In genomic region chr7:149625947-149626392, GRCh38 we compare ENCODE assay signal across 8 cellular contexts.
DNase-seq lines count a peak whose midpoint lies in the region; ATAC-seq, FAIRE-seq and TF ChIP-seq lines count a peak whose summit lies in the region.

No MANE protein-coding gene starts in this region.

- no peak for TF ChIP-seq POLR2A in suprapubic skin (IDR thresholded peaks at IDR 0.05)

- H3K4me3 ChIP-seq in SJCRH30 (peak overlapping the region; percentile 97), keratinocyte (ENCODE audit: control insufficient read depth in 2 of 3, extremely low read depth in 1 of 3, insufficient read depth in 2 of 3, low read depth in 1 of 3, low read length in 3 of 3) (no peak overlapping the region), suprapubic skin (peak overlapping the region; percentile 88)

- dilution Hi-C loops in keratinocyte (cut with MboI; ENCODE audit: extremely low pct_ligation_motif_present, low sequenced_read_pairs) = no loop called here

- peak overlapping the region; percentile 59 for H2AFZ ChIP-seq in keratinocyte (ENCODE audit: control insufficient read depth, low read length)

- H3K4me1 ChIP-seq in SJCRH30 = peaks cover 3% of the 10 kb centered on the region; the same call in 1 of the 2 replicates
- peaks cover 14% of the 10 kb centered on the region for H3K4me1 ChIP-seq in keratinocyte (ENCODE audit: control insufficient read depth, extremely low read depth, insufficient read depth, low read length)
- peaks cover 35% of the 10 kb centered on the region for H3K4me1 ChIP-seq in suprapubic skin

- peaks cover 30% of the 10 kb centered on the region for H3K4me1 Mint-ChIP-seq in activated CD4-positive, alpha-beta T cell treated with anti-CD3 and anti-CD28 coated beads, Interleukin-2, amount 10 ng/mL, durations not matched to agents 24 days and 14 days

- H3K27me3 ChIP-seq in SJCRH30 (peaks cover 10% of the 10 kb centered on the region; the same call in 1 of the 2 replicates), keratinocyte (ENCODE audit: control insufficient read depth, extremely low read depth, insufficient read depth, low read length) (no peaks in the 10 kb centered on the region), suprapubic skin (no peaks in the 10 kb centered on the region)

- H3K4me2 ChIP-seq in keratinocyte (ENCODE audit: control insufficient read depth, extremely low read depth, insufficient read depth, low read depth, low read length) = no peak overlapping the region

- DNase-seq in activated CD4-positive, alpha-beta T cell treated with anti-CD3 and anti-CD28 coated beads, Interleukin-2, amount 10 ng/mL, durations not matched to agents 24 days and 14 days = no peak
- DNase-seq in activated CD4-positive, alpha-beta T cell treated with anti-CD3 and anti-CD28 coated beads, Interleukin-2, amount 50 U/mL, for 4 hours = no peak
- DNase-seq in SJCRH30 = peak in 1 of 2 experiments; percentile 15
- DNase-seq in keratinocyte (ENCODE audit: low read depth, low spot score) = no peak
- DNase-seq in suprapubic skin (ENCODE audit: low spot score in 2 of 2) = no peak
- no peak for DNase-seq in GDM1 (lab: John Stamatoyannopoulos, UW)

- H3K9me3 ChIP-seq in SJCRH30 (replicated peaks) = no peaks in the 10 kb centered on the region
- H3K9me3 ChIP-seq in keratinocyte (ENCODE audit: control insufficient read depth, low read depth, low read length) = no peaks in the 10 kb centered on the region
- H3K9me3 ChIP-seq in suprapubic skin = no peaks in the 10 kb centered on the region

- H4K20me1 ChIP-seq in keratinocyte (ENCODE audit: control insufficient read depth, extremely low read depth, insufficient read depth, low read length) = peaks cover 8% of the 10 kb centered on the region

- no peak overlapping the region for H3K27ac Mint-ChIP-seq in activated CD4-positive, alpha-beta T cell treated with anti-CD3 and anti-CD28 coated beads, Interleukin-2, amount 10 ng/mL, durations not matched to agents 24 days and 14 days

- H3K4me3 Mint-ChIP-seq in activated CD4-positive, alpha-beta T cell treated with anti-CD3 and anti-CD28 coated beads, Interleukin-2, amount 10 ng/mL, durations not matched to agents 24 days and 14 days = peak overlapping the region; percentile 91

- TF ChIP-seq CTCF in keratinocyte (optimal IDR thresholded peaks at IDR 0.05 in 1 of 3, IDR thresholded peaks at IDR 0.05 in 1 of 3, conservative IDR thresholded peaks at IDR 0.05 in 1 of 3; ENCODE audit: extremely low read depth in 1 of 3, insufficient read depth in 2 of 3, low read length in 3 of 3) (no peak), suprapubic skin (IDR thresholded peaks at IDR 0.05) (no peak)

- no peaks in the 10 kb centered on the region for H3K9me1 ChIP-seq in keratinocyte (ENCODE audit: control insufficient read depth, extremely low read depth, insufficient read depth, low read length)

- 51% methylated on average over 7 of the region's 7 CpGs for WGBS in suprapubic skin

- peaks cover 14% of the 10 kb centered on the region for H3K36me3 Mint-ChIP-seq in activated CD4-positive, alpha-beta T cell treated with anti-CD3 and anti-CD28 coated beads, Interleukin-2, amount 10 ng/mL, durations not matched to agents 24 days and 14 days (ENCODE audit: low read depth)

- H3K9me3 Mint-ChIP-seq in activated CD4-positive, alpha-beta T cell treated with anti-CD3 and anti-CD28 coated beads, Interleukin-2, amount 10 ng/mL, durations not matched to agents 24 days and 14 days = no peaks in the 10 kb centered on the region

- intact Hi-C loops in activated CD4-positive, alpha-beta T cell treated with anti-CD3 and anti-CD28 coated beads, Interleukin-2, amount 10 ng/mL, durations not matched to agents 24 days and 14 days (cut with micrococcal nuclease) = loop anchor here (1.0 to 10.0 kb wide), 8 partner anchors 89 to 1459 kb away; partner anchors contain the start of genes AGAP3, ATP6V0E2, FASTK and TMUB1

- no peak overlapping the region for H3K9ac ChIP-seq in keratinocyte (ENCODE audit: control insufficient read depth, extremely low read depth, insufficient read depth, low read length)

- ATAC-seq in GM18498 (IDR thresholded peaks at IDR 0.05; ENCODE audit: unreplicated experiment) = no peak
- ATAC-seq in GM21825 (IDR thresholded peaks at IDR 0.05; ENCODE audit: unreplicated experiment) = no peak

- H3K27ac ChIP-seq in SJCRH30 = no peak overlapping the region
- H3K27ac ChIP-seq in keratinocyte (ENCODE audit: control insufficient read depth, insufficient read depth, low read length) = no peak overlapping the region
- H3K27ac ChIP-seq in suprapubic skin = no peak overlapping the region

- H3K27me3 Mint-ChIP-seq in activated CD4-positive, alpha-beta T cell treated with anti-CD3 and anti-CD28 coated beads, Interleukin-2, amount 10 ng/mL, durations not matched to agents 24 days and 14 days = peaks cover 14% of the 10 kb centered on the region

- no peak for FAIRE-seq in keratinocyte (lab: Jason Lieb, UNC)

- TF ChIP-seq EP300 in suprapubic skin (IDR thresholded peaks at IDR 0.05) = no peak

- H3K36me3 ChIP-seq in SJCRH30 = no peaks in the 10 kb centered on the region
- H3K36me3 ChIP-seq in keratinocyte (ENCODE audit: control insufficient read depth in 2 of 2, extremely low read depth in 1 of 2, insufficient read depth in 2 of 2, low read length in 2 of 2) = peaks cover 2% of the 10 kb centered on the region in 2 experiments
- H3K36me3 ChIP-seq in suprapubic skin = peaks cover 3% of the 10 kb centered on the region

- peaks cover 34% of the 10 kb centered on the region for H3K79me2 ChIP-seq in keratinocyte (ENCODE audit: control insufficient read depth, insufficient read depth, low read length)

Comparison
In these comparisons a context has a peak if more than half of its experiments do, and no peak if none do; other contexts are left out.
1. H3K4me3 ChIP-seq: peak in SJCRH30 (single experiment) and suprapubic skin (single experiment); none in keratinocyte (0 of 3).